In the genomic region with DNA sequence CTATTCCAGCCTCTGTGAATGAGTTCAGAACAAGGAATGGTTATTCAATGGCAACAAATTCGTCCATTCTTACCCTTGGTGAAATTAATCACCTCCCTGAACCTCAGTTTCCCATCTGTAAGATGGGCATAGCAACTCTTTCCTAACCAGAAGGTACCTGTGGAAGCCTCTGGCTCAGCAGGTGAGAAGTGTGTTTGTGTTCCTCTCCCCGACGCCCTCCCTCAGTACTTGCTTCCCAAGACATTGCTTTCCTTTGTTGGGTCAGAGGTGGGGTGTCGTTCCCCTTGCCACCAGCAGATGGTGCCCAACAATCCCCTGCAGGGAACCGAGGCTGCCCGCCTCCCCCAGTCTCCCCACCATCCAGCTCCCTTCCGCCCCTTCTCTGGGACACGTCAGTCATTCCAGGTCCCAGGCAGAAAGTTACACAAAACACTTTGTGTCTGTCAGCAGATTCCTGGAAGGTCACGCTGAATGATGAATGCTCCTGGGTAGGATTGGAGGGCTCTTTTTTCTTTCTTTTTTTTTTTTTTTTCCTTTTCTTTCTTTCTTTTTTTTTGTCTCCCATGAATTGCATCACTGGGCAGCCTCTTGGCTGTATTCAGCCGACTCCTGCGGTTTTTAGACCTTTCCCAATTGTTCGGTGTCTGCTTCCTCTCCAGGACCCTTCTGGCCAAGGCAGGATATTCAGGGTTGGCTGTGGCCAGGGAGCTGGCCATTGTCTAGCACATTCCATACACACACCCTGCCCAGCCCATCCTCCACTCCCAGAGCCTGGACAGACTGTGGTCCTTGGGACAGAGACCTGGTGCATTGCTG, we compare ENCODE assay signal across 1 cellular context.
TF ChIP-seq lines count a peak whose summit lies in the region.

No MANE protein-coding gene starts in this region.

TF ChIP-seq in HEK293, 187 proteins besides CTCF, POLR2A, EP300 and RAD21 (continued from another document):
- TF ChIP-seq ZNF148 (tag by site-specific recombination; IDR thresholded peaks at IDR 0.05; ENCODE audit: borderline replicate concordance) (no peak), INSM2 (tag by site-specific recombination; IDR thresholded peaks at IDR 0.05) (no peak), OSR2 (tag by site-specific recombination; IDR thresholded peaks at IDR 0.05) (no peak), KLF16 (tag by site-specific recombination; IDR thresholded peaks at IDR 0.05) (peak; percentile 50; the same call in 1 of the 2 replicates), BCL6B (tag by site-specific recombination; IDR thresholded peaks at IDR 0.05) (peak; percentile 79; the same call in 1 of the 2 replicates), ZNF510 (tag by site-specific recombination; IDR thresholded peaks at IDR 0.05; ENCODE audit: insufficient replicate concordance) (no peak), ZBTB20 (tag by site-specific recombination; IDR thresholded peaks at IDR 0.05) (no peak), ZNF324 (tag by site-specific recombination; IDR thresholded peaks at IDR 0.05) (no peak), PRDM10 (tag by site-specific recombination; IDR thresholded peaks at IDR 0.05) (peak; percentile 33; the same call in 1 of the 2 replicates)
- TF ChIP-seq, protein P1, sequence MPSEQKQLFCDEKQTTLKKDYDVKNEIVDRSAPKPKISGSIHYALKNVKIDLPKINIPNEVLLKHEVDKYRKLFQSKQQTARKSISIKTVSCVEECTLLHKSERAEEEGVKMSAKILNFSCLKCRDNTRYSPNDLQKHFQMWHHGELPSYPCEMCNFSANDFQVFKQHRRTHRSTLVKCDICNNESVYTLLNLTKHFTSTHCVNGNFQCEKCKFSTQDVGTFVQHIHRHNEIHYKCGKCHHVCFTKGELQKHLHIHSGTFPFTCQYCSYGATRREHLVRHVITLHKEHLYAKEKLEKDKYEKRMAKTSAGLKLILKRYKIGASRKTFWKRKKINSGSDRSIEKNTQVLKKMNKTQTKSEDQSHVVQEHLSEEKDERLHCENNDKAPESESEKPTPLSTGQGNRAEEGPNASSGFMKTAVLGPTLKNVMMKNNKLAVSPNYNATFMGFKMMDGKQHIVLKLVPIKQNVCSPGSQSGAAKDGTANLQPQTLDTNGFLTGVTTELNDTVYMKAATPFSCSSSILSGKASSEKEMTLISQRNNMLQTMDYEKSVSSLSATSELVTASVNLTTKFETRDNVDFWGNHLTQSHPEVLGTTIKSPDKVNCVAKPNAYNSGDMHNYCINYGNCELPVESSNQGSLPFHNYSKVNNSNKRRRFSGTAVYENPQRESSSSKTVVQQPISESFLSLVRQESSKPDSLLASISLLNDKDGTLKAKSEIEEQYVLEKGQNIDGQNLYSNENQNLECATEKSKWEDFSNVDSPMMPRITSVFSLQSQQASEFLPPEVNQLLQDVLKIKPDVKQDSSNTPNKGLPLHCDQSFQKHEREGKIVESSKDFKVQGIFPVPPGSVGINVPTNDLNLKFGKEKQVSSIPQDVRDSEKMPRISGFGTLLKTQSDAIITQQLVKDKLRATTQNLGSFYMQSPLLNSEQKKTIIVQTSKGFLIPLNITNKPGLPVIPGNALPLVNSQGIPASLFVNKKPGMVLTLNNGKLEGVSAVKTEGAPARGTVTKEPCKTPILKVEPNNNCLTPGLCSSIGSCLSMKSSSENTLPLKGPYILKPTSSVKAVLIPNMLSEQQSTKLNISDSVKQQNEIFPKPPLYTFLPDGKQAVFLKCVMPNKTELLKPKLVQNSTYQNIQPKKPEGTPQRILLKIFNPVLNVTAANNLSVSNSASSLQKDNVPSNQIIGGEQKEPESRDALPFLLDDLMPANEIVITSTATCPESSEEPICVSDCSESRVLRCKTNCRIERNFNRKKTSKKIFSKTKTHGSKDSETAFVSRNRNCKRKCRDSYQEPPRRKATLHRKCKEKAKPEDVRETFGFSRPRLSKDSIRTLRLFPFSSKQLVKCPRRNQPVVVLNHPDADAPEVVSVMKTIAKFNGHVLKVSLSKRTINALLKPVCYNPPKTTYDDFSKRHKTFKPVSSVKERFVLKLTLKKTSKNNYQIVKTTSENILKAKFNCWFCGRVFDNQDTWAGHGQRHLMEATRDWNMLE (tag by site-specific recombination; conservative IDR thresholded peaks at IDR 0.05; ENCODE audit: low read depth): no peak
